In genomic region chr16:50166511-50167500, GRCh38 we compare ENCODE assay signal across 11 cellular contexts. TPM values are rescaled to one million over a fixed set of nuclear protein-coding genes. Genes with fewer than 3 reads are reported as not detected.
DNase-seq lines count a peak whose midpoint lies in the region; ATAC-seq and TF ChIP-seq lines count a peak whose summit lies in the region.
"Had no signal": no experiment of that assay in that cellular context is flagged by ENCODE, and none has a peak within 500 bp of the region (broad histone marks: within the 10 kb centered on the region; RNA-seq: fewer than 3 reads in every experiment).

No MANE protein-coding gene starts in this region.

- intact Hi-C loops in esophagus muscularis mucosa (cut with DNase I): no loop called here

- no peaks in the 10 kb centered on the region for H3K27me3 ChIP-seq in esophagus muscularis mucosa

- CTCF ChIA-PET in activated CD4-positive, alpha-beta T cell treated with anti-CD3 and anti-CD28 coated beads, Interleukin-2, amount 10 ng/mL, durations not matched to agents 7 days and 5 days (lab: Charles Lee): interaction anchor here (0.6 to 1.4 kb wide), 7 partner anchors 22 to 500 kb away, joined by 3 to 4 read pairs (median 3); no protein-coding TSS in a partner anchor

- H3K4me1 Mint-ChIP-seq in activated CD4-positive, alpha-beta T cell treated with anti-CD3 and anti-CD28 coated beads, Interleukin-2, amount 10 ng/mL, durations not matched to agents 7 days and 5 days: peaks cover 51% of the 10 kb centered on the region

- H3K36me3 ChIP-seq in esophagus muscularis mucosa: no peaks in the 10 kb centered on the region
- H3K36me3 ChIP-seq: left ventricle myocardium inferior had no signal

- peak overlapping the region; percentile 56 for H3K4me3 Mint-ChIP-seq in activated CD4-positive, alpha-beta T cell treated with anti-CD3 and anti-CD28 coated beads, Interleukin-2, amount 10 ng/mL, durations not matched to agents 7 days and 5 days

- no peaks in the 10 kb centered on the region for H3K9me3 ChIP-seq in esophagus muscularis mucosa
- H3K9me3 ChIP-seq: left ventricle myocardium inferior had no signal

- peaks cover 39 to 68% (median 61%) of the 10 kb centered on the region in 4 donors for H3K4me1 ChIP-seq in esophagus muscularis mucosa

- peak; percentile 64 to 83 for ATAC-seq in activated CD4-positive, CD25-positive, alpha-beta regulatory T cell treated with anti-CD3 and anti-CD28 coated beads, Interleukin-2, amount 50 U/mL, for 24 hours
- no peak for ATAC-seq in GM21515 (IDR thresholded peaks at IDR 0.05; ENCODE audit: unreplicated experiment)
- no peak for ATAC-seq in GM21723 (IDR thresholded peaks at IDR 0.05; ENCODE audit: unreplicated experiment)

- peak overlapping the region; percentile 81 for H3K27ac Mint-ChIP-seq in activated CD4-positive, alpha-beta T cell treated with anti-CD3 and anti-CD28 coated beads, Interleukin-2, amount 10 ng/mL, durations not matched to agents 7 days and 5 days

- no peak for TF ChIP-seq CTCF in esophagus muscularis mucosa (IDR thresholded peaks at IDR 0.05)

- no peaks in the 10 kb centered on the region for H3K27me3 Mint-ChIP-seq in activated CD4-positive, alpha-beta T cell treated with anti-CD3 and anti-CD28 coated beads, Interleukin-2, amount 10 ng/mL, durations not matched to agents 7 days and 5 days

- DNase-seq in activated CD4-positive, CD25-positive, alpha-beta regulatory T cell treated with anti-CD3 and anti-CD28 coated beads, Interleukin-2, amount 50 U/mL, for 72 hours: no peak
- DNase-seq in activated CD4-positive, alpha-beta T cell treated with anti-CD3 and anti-CD28 coated beads, Interleukin-2, amount 10 ng/mL, durations not matched to agents 7 days and 5 days: no peak
- DNase-seq in esophagus muscularis mucosa (ENCODE audit: extremely low spot score): peak; percentile 74
- DNase-seq in stimulated activated CD8-positive, alpha-beta memory T cell treated with anti-CD3 and anti-CD28 coated beads, Interleukin-15, amount 100 ng/mL, for 48 hours (ENCODE audit: low read depth in 2 of 2): peak; percentile 21 to 33
- no peak for DNase-seq in AG20443 (ENCODE audit: low spot score)
- DNase-seq: activated CD4-positive, CD25-positive, alpha-beta regulatory T cell; effector CD4-positive, alpha-beta T cell; left ventricle myocardium inferior had no signal

- no peaks in the 10 kb centered on the region for H3K9me3 Mint-ChIP-seq in activated CD4-positive, alpha-beta T cell treated with anti-CD3 and anti-CD28 coated beads, Interleukin-2, amount 10 ng/mL, durations not matched to agents 7 days and 5 days

- 67% methylated on average over 9 of the region's 9 CpGs for WGBS in esophagus muscularis mucosa

- POLR2A ChIA-PET in activated CD4-positive, alpha-beta T cell treated with anti-CD3 and anti-CD28 coated beads, Interleukin-2, amount 10 ng/mL, durations not matched to agents 7 days and 5 days (lab: Charles Lee): interaction anchor here (0.6 to 1.2 kb wide), 2 partner anchors 15 to 44 kb away, joined by 3 to 7 read pairs; no protein-coding TSS in a partner anchor

- H3K36me3 Mint-ChIP-seq in activated CD4-positive, alpha-beta T cell treated with anti-CD3 and anti-CD28 coated beads, Interleukin-2, amount 10 ng/mL, durations not matched to agents 7 days and 5 days (ENCODE audit: low read depth): peaks cover 15% of the 10 kb centered on the region

- no peak overlapping the region for H3K27ac ChIP-seq in esophagus muscularis mucosa (replicated peaks in 1 of 4)
- H3K27ac ChIP-seq: left ventricle myocardium inferior had no signal

- no peak for TF ChIP-seq POLR2A in esophagus muscularis mucosa (IDR thresholded peaks at IDR 0.05; ENCODE audit: low read depth)

- H3K4me3 ChIP-seq in esophagus muscularis mucosa: no peak overlapping the region
- H3K4me3 ChIP-seq: left ventricle myocardium inferior had no signal

- TF ChIP-seq EP300 in esophagus muscularis mucosa (IDR thresholded peaks at IDR 0.05): no peak

RNA-seq across cellular contexts. Expression of gene TENT4B, which starts 13.7 kb away (rescaled TPM):
- 10 to 100 TPM; 20.4 to 21.4 TPM for total RNA-seq in activated CD4-positive, alpha-beta T cell treated with anti-CD3 and anti-CD28 coated beads, Interleukin-2, amount 10 ng/mL, durations not matched to agents 7 days and 5 days
- total RNA-seq in esophagus muscularis mucosa: 10 to 100 TPM in 3 of 4 donors, 1 to 10 TPM in 1; 9.9 to 18.3 (median 16.7) TPM

Comparison
In these comparisons a context has a peak if more than half of its experiments do, and no peak if none do; other contexts are left out.
1. ATAC-seq: peak in activated CD4-positive, CD25-positive, alpha-beta regulatory T cell treated with anti-CD3 and anti-CD28 coated beads, Interleukin-2, amount 50 U/mL, for 24 hours (2 of 2); none in GM21515 (single experiment) and GM21723 (single experiment).
2. DNase-seq: peak in esophagus muscularis mucosa (single experiment) and stimulated activated CD8-positive, alpha-beta memory T cell treated with anti-CD3 and anti-CD28 coated beads, Interleukin-15, amount 100 ng/mL, for 48 hours (2 of 2); none in activated CD4-positive, CD25-positive, alpha-beta regulatory T cell treated with anti-CD3 and anti-CD28 coated beads, Interleukin-2, amount 50 U/mL, for 72 hours (single experiment), activated CD4-positive, alpha-beta T cell treated with anti-CD3 and anti-CD28 coated beads, Interleukin-2, amount 10 ng/mL, durations not matched to agents 7 days and 5 days (single experiment) and AG20443 (single experiment).